8 cellular contexts compared by ENCODE assay signal in genomic region chr15:41811432-41812195, GRCh38. TPM values are rescaled to one million over a fixed set of nuclear protein-coding genes. Genes with fewer than 3 reads are reported as not detected.
A peak's percentile ranks its signal among the peaks of the same experiment; 100 is the strongest.
DNase-seq lines count a peak whose midpoint lies in the region; ATAC-seq, FAIRE-seq and TF ChIP-seq lines count a peak whose summit lies in the region.

No MANE protein-coding gene starts in this region.

- H3K4me1 ChIP-seq in ovary (ENCODE audit: insufficient read depth): no peaks in the 10 kb centered on the region
- H3K4me1 ChIP-seq in transverse colon: peaks cover 0 to 4% (median 1%) of the 10 kb centered on the region in 4 donors

- peak; percentile 70 to 90 (median 89) for TF ChIP-seq CTCF in ovary (IDR thresholded peaks at IDR 0.05)
- TF ChIP-seq CTCF in transverse colon (IDR thresholded peaks at IDR 0.05): peak; percentile 81 to 90 (median 87)

- no peak for TF ChIP-seq EP300 in ovary (IDR thresholded peaks at IDR 0.05)
- no peak for TF ChIP-seq EP300 in transverse colon (IDR thresholded peaks at IDR 0.05; ENCODE audit: low read depth)

- TF ChIP-seq POLR2A in ovary (IDR thresholded peaks at IDR 0.05) (no peak), transverse colon (IDR thresholded peaks at IDR 0.05) (no peak)

- DNase-seq in GF-D8 (lab: John Stamatoyannopoulos, UW) (peak; percentile 31), Kasumi-1 (lab: John Stamatoyannopoulos, UW) (peak; percentile 57 to 62), SK-MEL-5 (ENCODE audit: low read depth, low spot score) (peak; percentile 86), activated gamma-delta T cell (lab: John Stamatoyannopoulos, UW) (peak; percentile 19), frontal cortex (ENCODE audit: low spot score in 2 of 2) (peak; percentile 67 to 85), ovary (peak; percentile 75 to 92 (median 89)), transverse colon (peak; percentile 86)

- intact Hi-C loops in ovary (cut with DNase I) (loop anchor here (2.0 to 10.0 kb wide), 6 partner anchors 39 to 257 kb away; partner anchors contain the start of genes TYRO3 (in 3 of the 4) and MAPKBP1 (in 1 of the 4)), transverse colon (cut with DNase I; ENCODE audit: low total_unique reads) (loop anchor here (2.0 to 5.0 kb wide), 2 partner anchors 39 to 204 kb away; no protein-coding TSS in a partner anchor)

- peak; percentile 28 for FAIRE-seq in frontal cortex (lab: Jason Lieb, UNC)

- H3K4me3 ChIP-seq in ovary (no peak overlapping the region), transverse colon (no peak overlapping the region)

- in situ Hi-C loops in SK-MEL-5 (cut with HindIII; ENCODE audit: low pct_unique_long_range_greater_than_20kb, low sequenced_read_pairs) (no loop called here), transverse colon (cut with MboI; ENCODE audit: low pct_ligation_motif_present in 1 of 4, low pct_unique_long_range_greater_than_20kb in 1 of 4, low sequenced_read_pairs in 3 of 4) (loop anchor here in 2 of 4 donors (25.0 kb wide), 1 partner anchor 199 kb away; no protein-coding TSS in a partner anchor)

- H3K9me3 ChIP-seq in ovary (no peaks in the 10 kb centered on the region), transverse colon (no peaks in the 10 kb centered on the region)

- WGBS in ovary, 3 donors: 47 to 52% (median 47%) methylated on average over 18 of the region's 18 CpGs
- WGBS in transverse colon (ENCODE audit: low coverage in 1 of 2), 2 donors: 51% methylated on average over 18 of the region's 18 CpGs; no CpG with 5 or more reads in 1 of the 2 donors

- H3K27me3 ChIP-seq in ovary: no peaks in the 10 kb centered on the region
- no peaks in the 10 kb centered on the region for H3K27me3 ChIP-seq in transverse colon

- ATAC-seq in HG02759 (IDR thresholded peaks at IDR 0.05; ENCODE audit: unreplicated experiment): no peak

- H3K36me3 ChIP-seq in ovary (no peaks in the 10 kb centered on the region), transverse colon (peaks cover 0 to 10% (median 0%) of the 10 kb centered on the region in 4 donors)

- H3K27ac ChIP-seq in ovary (no peak overlapping the region), transverse colon (no peak overlapping the region)

RNA-seq across cellular contexts. Expression of gene JMJD7, which starts 16.3 kb away (rescaled TPM):
- 3.4 and 4.4 TPM in 2 replicates for total RNA-seq in SK-MEL-5 (2014; rRNA removed; shearing (Covaris generic))
- 9.4 and 13.9 TPM in 2 replicates for polyA plus RNA-seq in SK-MEL-5 (2015; cell fraction: cytosol; rRNA removed)
- 11.2 and 16.1 TPM in 2 replicates for polyA plus RNA-seq in SK-MEL-5 (2015; cell fraction: nucleus; rRNA removed)
- 0.82 TPM for total RNA-seq in frontal cortex
- total RNA-seq in ovary: 10 to 100 TPM; 13.8 to 21.4 (median 15.6) TPM
- polyA plus RNA-seq in ovary: 10 to 100 TPM in 1 of 2 donors, 1 to 10 TPM in 1; 3.0 to 11.4 TPM
- total RNA-seq in transverse colon: 10 to 100 TPM in 2 of 4 donors, 1 to 10 TPM in 2; 1.9 to 10.9 (median 7.6) TPM

RNA-seq across cellular contexts. Expression of gene PLA2G4B, which starts 27.0 kb away (rescaled TPM):
- 0.61 and 3.1 TPM in 2 replicates for total RNA-seq in SK-MEL-5 (2014; rRNA removed; shearing (Covaris generic))
- polyA plus RNA-seq in SK-MEL-5 (2015; cell fraction: cytosol; rRNA removed): 0.05 and 7.1 TPM in 2 replicates
- polyA plus RNA-seq in SK-MEL-5 (2015; cell fraction: nucleus; rRNA removed): 57.2 and 70.6 TPM in 2 replicates
- total RNA-seq in frontal cortex (2.4 TPM), ovary (10 to 100 TPM in 4 of 7 donors, 1 to 10 TPM in 3; 4.8 to 17.5 (median 12.8) TPM), transverse colon (1 to 10 TPM in 3 of 4 donors, not detected in 1; 1.6 to 5.2 (median 3.5) TPM)
- 10 to 100 TPM in 1 of 2 donors, 1 to 10 TPM in 1; 8.6 to 10.6 TPM for polyA plus RNA-seq in ovary

RNA-seq across cellular contexts. Expression of gene MAPKBP1, which starts 37.3 kb away (rescaled TPM):
- 14.7 and 15.4 TPM in 2 replicates for total RNA-seq in SK-MEL-5 (2014; rRNA removed; shearing (Covaris generic))
- 19.7 and 27.2 TPM in 2 replicates for polyA plus RNA-seq in SK-MEL-5 (2015; cell fraction: cytosol; rRNA removed)
- 98.8 and 103 TPM in 2 replicates for polyA plus RNA-seq in SK-MEL-5 (2015; cell fraction: nucleus; rRNA removed)
- total RNA-seq in frontal cortex (31.4 TPM), ovary (10 to 100 TPM; 18.4 to 46.9 (median 38.9) TPM), transverse colon (10 to 100 TPM; 16.0 to 36.4 (median 16.8) TPM)
- 10 to 100 TPM; 10.6 to 18.7 TPM for polyA plus RNA-seq in ovary

Comparison
In these comparisons a context has a peak if more than half of its experiments do, and no peak if none do; other contexts are left out.
1. DNase-seq: peak in every context shown above with its lines; median percentile 89 in ovary; 86 in SK-MEL-5; 86 in transverse colon; 76 in frontal cortex; 60 in Kasumi-1; 31 in GF-D8; 19 in activated gamma-delta T cell.